Comparison of ENCODE assay signal across 33 cellular contexts in genomic region chr1:172408958-172409357, GRCh38. TPM values are rescaled to one million over a fixed set of nuclear protein-coding genes. Genes with fewer than 3 reads are reported as not detected.
A peak's percentile ranks its signal among the peaks of the same experiment; 100 is the strongest.
DNase-seq lines count a peak whose midpoint lies in the region; ATAC-seq and TF ChIP-seq lines count a peak whose summit lies in the region.
"Had no signal": no experiment of that assay in that cellular context is flagged by ENCODE, and none has a peak within 500 bp of the region (broad histone marks: within the 10 kb centered on the region; RNA-seq: fewer than 3 reads in every experiment).

No MANE protein-coding gene starts in this region.

- intact Hi-C loops in heart right ventricle (cut with DNase I) = loop anchor here in 4 of 10 donors (10.0 kb wide), 3 partner anchors 324 to 404 kb away; no protein-coding TSS in a partner anchor

- no peak overlapping the region for H3K4me3 Mint-ChIP-seq in nephron
- H3K4me3 Mint-ChIP-seq: activated B cell treated with CpG ODN at 0.5 μM for 24 hours; activated naive CD4-positive, alpha-beta T cell treated with anti-CD3 and anti-CD28 coated beads, Interleukin-2, amount 50 U/mL, for 24 hours; activated T-helper 17 cell treated with anti-CD3 and anti-CD28 coated beads, Interleukin-2, amount 50 U/mL, for 72 hours; stimulated activated effector memory CD8-positive, alpha-beta T cell treated with anti-CD3 and anti-CD28 coated beads, Interleukin-12 subunit alpha, Interleukin-12 subunit beta, amount 100 ng/mL, for 72 hours had no signal

- no peaks in the 10 kb centered on the region for H3K27me3 ChIP-seq in BJ (ENCODE audit: control insufficient read depth, insufficient read depth, low read length)
- no peaks in the 10 kb centered on the region for H3K27me3 ChIP-seq in heart right ventricle
- H3K27me3 ChIP-seq: ascending aorta; BLaER1 treated with 17β-estradiol and CSF1 and Interleukin-3, amounts not matched to agents 10 nM and 100 nM; gastrocnemius medialis had no signal

- H3K27me3 Mint-ChIP-seq in nephron (ENCODE audit: low read depth) = no peaks in the 10 kb centered on the region
- H3K27me3 Mint-ChIP-seq: activated B cell treated with CpG ODN at 0.5 μM for 24 hours; activated naive CD4-positive, alpha-beta T cell treated with anti-CD3 and anti-CD28 coated beads, Interleukin-2, amount 50 U/mL, for 24 hours; activated T-helper 17 cell treated with anti-CD3 and anti-CD28 coated beads, Interleukin-2, amount 50 U/mL, for 72 hours had no signal

- H3K9me3 Mint-ChIP-seq in nephron = no peaks in the 10 kb centered on the region
- H3K9me3 Mint-ChIP-seq: activated B cell treated with CpG ODN at 0.5 μM for 24 hours; activated naive CD4-positive, alpha-beta T cell treated with anti-CD3 and anti-CD28 coated beads, Interleukin-2, amount 50 U/mL, for 24 hours; activated T-helper 17 cell treated with anti-CD3 and anti-CD28 coated beads, Interleukin-2, amount 50 U/mL, for 72 hours; stimulated activated effector memory CD8-positive, alpha-beta T cell treated with anti-CD3 and anti-CD28 coated beads, Interleukin-12 subunit alpha, Interleukin-12 subunit beta, amount 100 ng/mL, for 72 hours had no signal

- H3K9me3 ChIP-seq in heart right ventricle = no peaks in the 10 kb centered on the region
- H3K9me3 ChIP-seq: A549; ascending aorta; BLaER1 treated with 17β-estradiol and CSF1 and Interleukin-3, amounts not matched to agents 10 nM and 100 nM; Caco-2; gastrocnemius medialis had no signal

- no peaks in the 10 kb centered on the region for H3K36me3 ChIP-seq in BJ (ENCODE audit: control insufficient read depth, insufficient read depth, low read length)
- no peaks in the 10 kb centered on the region for H3K36me3 ChIP-seq in heart right ventricle
- H3K36me3 ChIP-seq: ascending aorta; BLaER1 treated with 17β-estradiol and CSF1 and Interleukin-3, amounts not matched to agents 10 nM and 100 nM; gastrocnemius medialis had no signal

- peaks cover 30% of the 10 kb centered on the region for H3K4me1 Mint-ChIP-seq in nephron
- H3K4me1 Mint-ChIP-seq: activated B cell treated with CpG ODN at 0.5 μM for 24 hours had no signal

- peaks cover 0 to 6% (median 0%) of the 10 kb centered on the region in 9 donors for H3K4me1 ChIP-seq in heart right ventricle
- H3K4me1 ChIP-seq: A549; ascending aorta; BLaER1 treated with 17β-estradiol and CSF1 and Interleukin-3, amounts not matched to agents 10 nM and 100 nM; Caco-2; gastrocnemius medialis had no signal

- peaks cover 14% of the 10 kb centered on the region for H3K36me3 Mint-ChIP-seq in nephron (ENCODE audit: low read depth)
- H3K36me3 Mint-ChIP-seq: stimulated activated effector memory CD8-positive, alpha-beta T cell treated with anti-CD3 and anti-CD28 coated beads, Interleukin-12 subunit alpha, Interleukin-12 subunit beta, amount 100 ng/mL, for 72 hours had no signal

- CTCF ChIA-PET in BJ (lab: Yijun Ruan, JAX) = interaction anchor here (0.8 kb wide), 1 partner anchor 10 kb away, joined by 4 read pairs; no protein-coding TSS in a partner anchor

- DNase-seq in BJ (ENCODE audit: low read depth) = peak; percentile 43
- DNase-seq in M059J (ENCODE audit: low read depth) = peak; percentile 70
- peak; percentile 45 for DNase-seq in epithelial cell of esophagus (ENCODE audit: low read depth)
- no peak for DNase-seq in hypothalamus (lab: John Stamatoyannopoulos, UW)
- DNase-seq in heart right ventricle = no peak
- no peak for DNase-seq in NCI-H1105 treated with DMSO at 0.1 percent for 48 hours (lab: John Stamatoyannopoulos, UW)
- DNase-seq: activated B cell treated with CpG ODN at 0.5 μM for 24 hours; activated CD4-positive, alpha-beta T cell treated with anti-CD3 and anti-CD28 coated beads, Interleukin-2, amount 50 U/mL, for 4 hours; activated CD8-positive, alpha-beta memory T cell treated with anti-CD3 and anti-CD28 coated beads, Interleukin-2, amount 50 U/mL, for 4 hours; Caco-2; gastrocnemius medialis; H7; mammary epithelial cell; NCI-H1694; NCI-H2171; NCI-H524 treated with DMSO at 0.1 percent for 48 hours; SIG-M5; SW 1271; T1000 had no signal

- H3K4me3 ChIP-seq in BJ (ENCODE audit: low read depth, low read length) (no peak overlapping the region), epithelial cell of esophagus (ENCODE audit: low read length) (no peak overlapping the region), heart right ventricle (no peak overlapping the region)
- H3K4me3 ChIP-seq: A549; ascending aorta; BLaER1 treated with 17β-estradiol and CSF1 and Interleukin-3, amounts not matched to agents 10 nM and 100 nM; gastrocnemius medialis had no signal

- ATAC-seq in heart right ventricle (no peak), GM21825 (IDR thresholded peaks at IDR 0.05; ENCODE audit: unreplicated experiment) (no peak)
- ATAC-seq: A549; activated T-helper 17 cell treated with anti-CD3 and anti-CD28 coated beads, Interleukin-2, amount 50 U/mL, for 72 hours; gastrocnemius medialis; stimulated activated effector memory CD8-positive, alpha-beta T cell treated with anti-CD3 and anti-CD28 coated beads, Interleukin-12 subunit alpha, Interleukin-12 subunit beta, amount 100 ng/mL, for 72 hours had no signal

- peak overlapping the region; percentile 75 to 80 (median 79) for H3K27ac Mint-ChIP-seq in nephron
- H3K27ac Mint-ChIP-seq: activated B cell treated with CpG ODN at 0.5 μM for 24 hours; activated naive CD4-positive, alpha-beta T cell treated with anti-CD3 and anti-CD28 coated beads, Interleukin-2, amount 50 U/mL, for 24 hours; activated T-helper 17 cell treated with anti-CD3 and anti-CD28 coated beads, Interleukin-2, amount 50 U/mL, for 72 hours; stimulated activated effector memory CD8-positive, alpha-beta T cell treated with anti-CD3 and anti-CD28 coated beads, Interleukin-12 subunit alpha, Interleukin-12 subunit beta, amount 100 ng/mL, for 72 hours had no signal

- no peak overlapping the region for H3K27ac ChIP-seq in heart right ventricle
- H3K27ac ChIP-seq: A549; ascending aorta; BLaER1 treated with 17β-estradiol and CSF1 and Interleukin-3, amounts not matched to agents 10 nM and 100 nM; epithelial cell of prostate; gastrocnemius medialis; KMS-11 had no signal

- POLR2A ChIA-PET in BJ (lab: Charles Lee) = no interaction called here

- WGBS in heart right ventricle, 2 donors = 94 to 96% methylated on average over 1 of the region's 1 CpG

- TF ChIP-seq CTCF in BJ (IDR thresholded peaks at IDR 0.05; ENCODE audit: insufficient read depth, low read depth, low read length) (no peak), epithelial cell of esophagus (IDR thresholded peaks at IDR 0.05; ENCODE audit: insufficient read depth, low read depth, low read length, missing control alignments) (no peak), nephron (IDR thresholded peaks at IDR 0.05; ENCODE audit: unreplicated experiment in 3 of 3) (no peak), heart right ventricle (IDR thresholded peaks at IDR 0.05) (no peak)

RNA-seq across cellular contexts. Expression of gene C1orf105, which starts 11.5 kb away (rescaled TPM):
- polyA plus RNA-seq in BJ (2011; rRNA removed) (not detected in 2 replicates), heart right ventricle (10 to 100 TPM in 1 of 2 donors, 1 to 10 TPM in 1; 1.1 to 19.5 TPM)
- polyA minus RNA-seq in BJ (2011; rRNA and poly(A)+ RNA removed) = not detected in 2 replicates
- total RNA-seq in M059J (2014; rRNA removed; shearing (Covaris generic)) = not detected in 2 replicates
- 10 to 100 TPM in 4 of 10 donors, 1 to 10 TPM in 6; 4.5 to 52.7 (median 8.6) TPM for total RNA-seq in heart right ventricle
- total RNA-seq: activated B cell treated with CpG ODN at 0.5 μM for 24 hours, ascending aorta, Daoy, H7, kidney epithelial cell, mammary epithelial cell, pulmonary artery endothelial cell, ureter had no signal
- polyA plus RNA-seq: mammary epithelial cell had no signal

RNA-seq across cellular contexts. Expression of gene PIGC, which starts 34.9 kb away (rescaled TPM):
- polyA plus RNA-seq in BJ (2011; rRNA removed) (20.7 and 24.4 TPM in 2 replicates), heart right ventricle (10 to 100 TPM; 17.1 to 21.2 TPM)
- 15.4 and 18.7 TPM in 2 replicates for polyA minus RNA-seq in BJ (2011; rRNA and poly(A)+ RNA removed)
- total RNA-seq in M059J (2014; rRNA removed; shearing (Covaris generic)) = 35.5 and 40.6 TPM in 2 replicates
- total RNA-seq in heart right ventricle = 10 to 100 TPM in 8 of 10 donors, 1 to 10 TPM in 2; 9.3 to 14.5 (median 13.0) TPM

Comparison
In these comparisons a context has a peak if more than half of its experiments do, and no peak if none do; other contexts are left out.
1. DNase-seq: peak in BJ (single experiment), M059J (single experiment) and epithelial cell of esophagus (single experiment); none in hypothalamus (0 of 51), heart right ventricle (0 of 2) and NCI-H1105 treated with DMSO at 0.1 percent for 48 hours (single experiment).